ENCODE assay signal across 8 cellular contexts in the genomic region with DNA sequence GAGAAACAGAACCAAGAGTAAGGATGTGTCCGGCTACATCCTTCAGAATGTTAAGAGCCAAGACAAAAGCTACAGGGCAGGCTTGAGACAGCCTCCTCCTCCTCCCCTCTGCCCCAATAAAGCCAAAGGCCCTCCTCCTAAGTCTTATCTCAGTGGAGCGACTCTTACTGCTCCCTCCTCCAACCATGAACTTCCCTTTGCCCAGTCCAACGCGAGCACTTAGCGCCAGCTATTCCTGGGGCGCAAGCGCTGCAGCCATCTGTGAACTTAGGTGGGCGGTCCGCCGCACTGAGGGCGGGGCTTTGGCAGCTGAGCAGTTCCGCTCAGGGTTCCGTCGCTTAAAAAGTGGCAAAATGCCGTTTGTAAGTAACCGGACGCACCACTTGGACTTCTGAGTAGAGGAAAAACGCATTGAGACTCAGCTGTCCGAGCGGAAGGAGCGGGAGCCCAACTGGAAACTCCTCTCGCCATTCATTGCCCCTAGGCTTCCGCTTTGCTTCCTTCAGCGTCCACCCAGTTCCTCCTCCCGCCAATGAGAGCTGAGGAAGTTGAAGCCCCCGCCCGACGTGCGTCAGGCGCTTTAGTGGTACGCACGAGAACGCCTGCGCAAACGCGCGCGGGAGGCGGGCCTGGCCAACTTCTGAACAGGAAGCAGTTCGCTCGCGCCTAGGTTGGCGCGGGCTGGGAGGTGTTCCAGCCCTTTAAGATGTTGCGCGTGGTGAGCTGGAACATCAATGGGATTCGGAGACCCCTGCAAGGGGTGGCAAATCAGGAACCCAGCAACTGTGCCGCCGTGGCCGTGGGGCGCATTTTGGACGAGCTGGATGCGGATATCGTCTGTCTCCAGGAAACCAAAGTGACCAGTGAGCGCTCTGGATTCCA. TPM values are rescaled to one million over a fixed set of nuclear protein-coding genes. Genes with fewer than 3 reads are reported as not detected.
A peak's percentile ranks its signal among the peaks of the same experiment; 100 is the strongest.
DNase-seq lines count a peak whose midpoint lies in the region; ATAC-seq, FAIRE-seq and TF ChIP-seq lines count a peak whose summit lies in the region.

A gene with protein sequence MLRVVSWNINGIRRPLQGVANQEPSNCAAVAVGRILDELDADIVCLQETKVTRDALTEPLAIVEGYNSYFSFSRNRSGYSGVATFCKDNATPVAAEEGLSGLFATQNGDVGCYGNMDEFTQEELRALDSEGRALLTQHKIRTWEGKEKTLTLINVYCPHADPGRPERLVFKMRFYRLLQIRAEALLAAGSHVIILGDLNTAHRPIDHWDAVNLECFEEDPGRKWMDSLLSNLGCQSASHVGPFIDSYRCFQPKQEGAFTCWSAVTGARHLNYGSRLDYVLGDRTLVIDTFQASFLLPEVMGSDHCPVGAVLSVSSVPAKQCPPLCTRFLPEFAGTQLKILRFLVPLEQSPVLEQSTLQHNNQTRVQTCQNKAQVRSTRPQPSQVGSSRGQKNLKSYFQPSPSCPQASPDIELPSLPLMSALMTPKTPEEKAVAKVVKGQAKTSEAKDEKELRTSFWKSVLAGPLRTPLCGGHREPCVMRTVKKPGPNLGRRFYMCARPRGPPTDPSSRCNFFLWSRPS (plus strand): TSS at position 647 of the 882 bp plus-strand sequence. CDS start 60 bp downstream, at position 707.

- H3K27ac Mint-ChIP-seq in activated naive CD8-positive, alpha-beta T cell treated with anti-CD3 and anti-CD28 coated beads, Interleukin-2, amount 50 U/mL, for 24 hours: peak within 1 kb of the TSS; percentile 91

- H3K4me3 ChIP-seq in GM12865 (ENCODE audit: low read depth, low read length) (peak within 1 kb of the TSS; percentile 68), pancreas (peak within 1 kb of the TSS; percentile 27 to 57 (median 41)), tibial nerve (peak within 1 kb of the TSS; percentile 36 to 67 (median 48))

- peak; percentile 97 for FAIRE-seq in pancreas (lab: Jason Lieb, UNC)

- H3K4me1 Mint-ChIP-seq in activated naive CD8-positive, alpha-beta T cell treated with anti-CD3 and anti-CD28 coated beads, Interleukin-2, amount 50 U/mL, for 24 hours: peaks cover 19% of the 10 kb centered on the region

- H3K27ac ChIP-seq in pancreas: peak within 1 kb of the TSS; percentile 68 to 88 (median 85)
- peak within 1 kb of the TSS; percentile 69 to 93 (median 83) for H3K27ac ChIP-seq in tibial nerve

- peak within 1 kb of the TSS; percentile 93 for H3K4me3 Mint-ChIP-seq in activated naive CD8-positive, alpha-beta T cell treated with anti-CD3 and anti-CD28 coated beads, Interleukin-2, amount 50 U/mL, for 24 hours

- ATAC-seq in HG02763 (IDR thresholded peaks at IDR 0.05; ENCODE audit: unreplicated experiment) (peak; percentile 89), Right ventricle myocardium superior (ENCODE audit: poor library complexity) (peak; percentile 98), pancreas (peak; percentile 94 to 97 (median 96))
- peak; percentile 96 for ATAC-seq in activated naive CD8-positive, alpha-beta T cell treated with anti-CD3 and anti-CD28 coated beads, Interleukin-2, amount 50 U/mL, for 24 hours

- H3K4me1 ChIP-seq in pancreas (peaks cover 0 to 4% (median 0%) of the 10 kb centered on the region in 3 donors), tibial nerve (peaks cover 0 to 12% (median 3%) of the 10 kb centered on the region in 4 donors)

- TF ChIP-seq POLR2A in tibial nerve (IDR thresholded peaks at IDR 0.05): peak; percentile 51 to 69

- H3K27me3 Mint-ChIP-seq in activated naive CD8-positive, alpha-beta T cell treated with anti-CD3 and anti-CD28 coated beads, Interleukin-2, amount 50 U/mL, for 24 hours: no peaks in the 10 kb centered on the region

- H3K9me3 Mint-ChIP-seq in activated naive CD8-positive, alpha-beta T cell treated with anti-CD3 and anti-CD28 coated beads, Interleukin-2, amount 50 U/mL, for 24 hours: no peaks in the 10 kb centered on the region

- no peaks in the 10 kb centered on the region for H3K27me3 ChIP-seq in pancreas
- H3K27me3 ChIP-seq in tibial nerve: no peaks in the 10 kb centered on the region

- intact Hi-C loops in Right ventricle myocardium superior (cut with DNase I) (no loop called here), pancreas (cut with DNase I) (no loop called here)

- WGBS in pancreas, 2 donors: 0 to 35% methylated on average over 55 of the region's 55 CpGs
- 1 to 47% methylated on average over 23 to 55 of the region's 55 CpGs for WGBS in tibial nerve, 2 donors

- TF ChIP-seq EP300 in tibial nerve (IDR thresholded peaks at IDR 0.05): peak; percentile 84 to 87

- H3K36me3 ChIP-seq in pancreas (no peaks in the 10 kb centered on the region), tibial nerve (peaks cover 0 to 25% (median 0%) of the 10 kb centered on the region in 3 donors)

- H3K36me3 Mint-ChIP-seq in activated naive CD8-positive, alpha-beta T cell treated with anti-CD3 and anti-CD28 coated beads, Interleukin-2, amount 50 U/mL, for 24 hours (ENCODE audit: low read depth): peaks cover 28% of the 10 kb centered on the region

- H3K9me3 ChIP-seq in pancreas (no peaks in the 10 kb centered on the region), tibial nerve (no peaks in the 10 kb centered on the region)

- peak; percentile 94 for DNase-seq in GM12865 (ENCODE audit: low read depth)
- DNase-seq in NCI-H1417 treated with DMSO at 0.1 percent for 48 hours (lab: John Stamatoyannopoulos, UW): peak; percentile 35
- peak; percentile 88 for DNase-seq in SW480 (ENCODE audit: low spot score)
- peak; percentile 83 for DNase-seq in activated naive CD8-positive, alpha-beta T cell treated with anti-CD3 and anti-CD28 coated beads, Interleukin-2, amount 50 U/mL, for 24 hours
- DNase-seq in Right ventricle myocardium superior: peak; percentile 95
- DNase-seq in pancreas: peak; percentile 86 to 92 (median 88)
- peak; percentile 76 to 84 for DNase-seq in tibial nerve (ENCODE audit: low spot score in 2 of 2)

- TF ChIP-seq CTCF in GM12865 (IDR thresholded peaks at IDR 0.05; ENCODE audit: insufficient read depth, low read depth, low read length, missing control alignments) (no peak), pancreas (IDR thresholded peaks at IDR 0.05) (no peak), tibial nerve (IDR thresholded peaks at IDR 0.05) (no peak)

RNA-seq across cellular contexts. Expression of the gene that starts here (rescaled TPM):
- total RNA-seq in Right ventricle myocardium superior: 7.0 TPM
- 1 to 10 TPM; 3.5 to 8.6 (median 5.8) TPM for total RNA-seq in pancreas
- 1 to 10 TPM; 4.5 to 8.0 TPM for polyA plus RNA-seq in pancreas
- 10 to 100 TPM in 2 of 4 donors, 1 to 10 TPM in 2; 8.0 to 24.5 (median 10.5) TPM for total RNA-seq in tibial nerve

Comparison
In these comparisons a context has a peak if more than half of its experiments do, and no peak if none do; other contexts are left out.
1. Peak in every context shown above with its lines: DNase-seq, ATAC-seq, H3K4me3 ChIP-seq and H3K27ac ChIP-seq.
2. DNase-seq: peak in every context shown above with its lines; median percentile 95 in Right ventricle myocardium superior; 94 in GM12865; 88 in pancreas; 88 in SW480; 83 in activated naive CD8-positive, alpha-beta T cell treated with anti-CD3 and anti-CD28 coated beads, Interleukin-2, amount 50 U/mL, for 24 hours; 80 in tibial nerve; 35 in NCI-H1417 treated with DMSO at 0.1 percent for 48 hours.